19 cellular contexts compared by ENCODE assay signal in genomic region chr6:158006331-158006730, GRCh38.
"Had no signal": no experiment of that assay in that cellular context is flagged by ENCODE, and none has a peak within 500 bp of the region (broad histone marks: within the 10 kb centered on the region; RNA-seq: fewer than 3 reads in every experiment).

No MANE protein-coding gene starts in this region.

- H3K9me3 Mint-ChIP-seq: activated CD4-positive, alpha-beta memory T cell treated with anti-CD3 and anti-CD28 coated beads for 36 hours; activated naive CD8-positive, alpha-beta T cell treated with anti-CD3 and anti-CD28 coated beads, Interleukin-2, amount 10 ng/mL, durations not matched to agents 7 days and 5 days; activated T-cell treated with anti-CD3 and anti-CD28 coated beads, Interleukin-2, amount 50 U/mL, for 4 hours; stimulated activated naive CD8-positive, alpha-beta T cell treated with anti-CD3 and anti-CD28 coated beads, Interleukin-15, Interleukin-2, amounts not matched to agents 100 ng/mL and 50 ng/mL, for 24 hours had no signal

- DNase-seq: activated CD4-positive, alpha-beta memory T cell treated with anti-CD3 and anti-CD28 coated beads for 36 hours; activated gamma-delta T cell; activated naive CD8-positive, alpha-beta T cell treated with anti-CD3 and anti-CD28 coated beads, Interleukin-2, amount 10 ng/mL, durations not matched to agents 7 days and 5 days; activated T-cell treated with anti-CD3 and anti-CD28 coated beads, Interleukin-2, amount 50 U/mL, for 4 hours; anterior cingulate cortex; effector memory CD4-positive, alpha-beta T cell; gastrocnemius medialis; heart right ventricle; islet precursor cell; naive B cell; nucleus accumbens; psoas muscle; stimulated activated CD4-positive, alpha-beta T cell treated with anti-CD3 and anti-CD28 coated beads, Interleukin-4, amount 100 ng/mL, for 1 hour; stimulated activated CD8-positive, alpha-beta memory T cell treated with anti-CD3 and anti-CD28 coated beads, Interleukin-4, amount 100 ng/mL, for 48 hours; SW 1271 had no signal

- H3K27ac Mint-ChIP-seq: activated CD4-positive, alpha-beta memory T cell treated with anti-CD3 and anti-CD28 coated beads for 36 hours; activated naive CD8-positive, alpha-beta T cell treated with anti-CD3 and anti-CD28 coated beads, Interleukin-2, amount 10 ng/mL, durations not matched to agents 7 days and 5 days had no signal

- H3K27me3 ChIP-seq: breast epithelium, gastrocnemius medialis, heart right ventricle, vagina had no signal

- H3K9me3 ChIP-seq: breast epithelium, gastrocnemius medialis, heart right ventricle, psoas muscle, thoracic aorta, vagina had no signal

- H3K4me3 Mint-ChIP-seq: activated CD4-positive, alpha-beta memory T cell treated with anti-CD3 and anti-CD28 coated beads for 36 hours; activated naive CD8-positive, alpha-beta T cell treated with anti-CD3 and anti-CD28 coated beads, Interleukin-2, amount 10 ng/mL, durations not matched to agents 7 days and 5 days; activated T-cell treated with anti-CD3 and anti-CD28 coated beads, Interleukin-2, amount 50 U/mL, for 4 hours; naive B cell; stimulated activated naive CD8-positive, alpha-beta T cell treated with anti-CD3 and anti-CD28 coated beads, Interleukin-15, Interleukin-2, amounts not matched to agents 100 ng/mL and 50 ng/mL, for 24 hours had no signal

- H3K27me3 Mint-ChIP-seq: activated CD4-positive, alpha-beta memory T cell treated with anti-CD3 and anti-CD28 coated beads for 36 hours; activated naive CD8-positive, alpha-beta T cell treated with anti-CD3 and anti-CD28 coated beads, Interleukin-2, amount 10 ng/mL, durations not matched to agents 7 days and 5 days; naive B cell; stimulated activated naive CD8-positive, alpha-beta T cell treated with anti-CD3 and anti-CD28 coated beads, Interleukin-15, Interleukin-2, amounts not matched to agents 100 ng/mL and 50 ng/mL, for 24 hours had no signal

- H3K27ac ChIP-seq: gastrocnemius medialis, psoas muscle had no signal

- ATAC-seq: activated T-cell treated with anti-CD3 and anti-CD28 coated beads, Interleukin-2, amount 50 U/mL, for 4 hours; gastrocnemius medialis; heart right ventricle; psoas muscle had no signal
